ENCODE assay signal across 8 cellular contexts in the genomic region with DNA sequence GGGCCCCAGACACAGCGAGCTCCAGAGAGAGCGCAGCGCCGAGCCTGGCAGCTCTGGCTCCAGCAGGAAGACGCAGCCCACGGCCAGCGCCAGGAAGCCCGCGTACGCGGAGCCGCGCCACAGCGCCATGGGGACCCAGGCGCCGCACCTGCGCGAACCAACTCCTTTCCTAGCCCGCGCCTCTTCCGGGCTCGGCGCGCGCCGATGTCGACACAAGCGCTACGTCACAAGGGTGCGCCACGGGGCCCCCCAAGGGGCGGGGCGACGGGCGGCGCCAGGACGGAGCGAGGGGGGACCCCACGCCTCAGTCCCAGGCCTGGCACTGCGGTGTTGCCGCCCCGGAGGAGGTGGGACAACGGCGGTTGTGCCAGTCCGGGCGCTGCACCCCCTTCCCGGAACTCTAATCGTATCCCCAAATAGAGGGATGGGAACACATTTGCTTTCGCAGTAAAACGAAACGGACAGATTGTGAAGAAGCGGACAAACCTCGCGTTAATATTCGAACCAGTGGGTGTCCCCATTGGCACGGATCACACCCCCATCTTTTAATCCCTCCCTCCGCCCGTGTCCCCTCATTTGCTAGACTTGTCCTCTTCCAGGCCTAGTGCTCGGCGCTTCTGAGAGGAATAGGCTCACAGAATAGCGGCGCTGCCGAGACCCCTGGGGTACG. TPM values are rescaled to one million over a fixed set of nuclear protein-coding genes. Genes with fewer than 3 reads are reported as not detected.
A peak's percentile ranks its signal among the peaks of the same experiment; 100 is the strongest.
DNase-seq lines count a peak whose midpoint lies in the region; ATAC-seq, FAIRE-seq and TF ChIP-seq lines count a peak whose summit lies in the region.

A gene (minus strand): TSS at position 196 of the 670 bp plus-strand sequence. CDS start 67 bp downstream, at position 129.

- H3K36me3 ChIP-seq in Loucy (ENCODE audit: insufficient read depth, low read length) (no peaks in the 10 kb centered on the region), RWPE2 (ENCODE audit: low read depth) (peaks cover 23% of the 10 kb centered on the region)

- peak within 1 kb of the TSS; percentile 19 for H3K27ac ChIP-seq in RWPE2 (ENCODE audit: poor library complexity, severe bottlenecking)

- peaks cover 46% of the 10 kb centered on the region for H3K79me2 ChIP-seq in Loucy (ENCODE audit: insufficient read depth, low read length)

- peak; percentile 87 for ATAC-seq in RWPE2 (ENCODE audit: low read depth)
- ATAC-seq in natural killer cell: peak; percentile 79 to 94 (median 82)

- no peaks in the 10 kb centered on the region for H3F3A ChIP-seq in Loucy (ENCODE audit: low read depth)

- H3K4me1 Mint-ChIP-seq in activated T-helper 2 cell treated with anti-CD3 and anti-CD28 coated beads, Interferon-gamma antibody, Interleukin-2, Interleukin-4, amounts not matched to agents 10 μg/mL and 5 μg/mL and 100 μg/mL, durations not matched to agents 14 hours and 24 hours and 36 hours (ENCODE audit: low read depth): peaks cover 66% of the 10 kb centered on the region
- H3K4me1 Mint-ChIP-seq in natural killer cell: peaks cover 59 to 75% of the 10 kb centered on the region in 2 donors

- H3K4me1 ChIP-seq in Loucy (ENCODE audit: insufficient read depth, low read length, poor library complexity, severe bottlenecking) (peaks cover 36% of the 10 kb centered on the region), RWPE2 (ENCODE audit: insufficient read depth, poor library complexity, severe bottlenecking) (no peaks in the 10 kb centered on the region)

- no peak for TF ChIP-seq CTCF in Loucy (conservative IDR thresholded peaks at IDR 0.05; ENCODE audit: low read length)
- no peak for TF ChIP-seq CTCF in RWPE2 (IDR thresholded peaks at IDR 0.05; ENCODE audit: poor library complexity, severe bottlenecking)
- TF ChIP-seq CTCF in fibroblast of mammary gland (conservative IDR thresholded peaks at IDR 0.05; ENCODE audit: control insufficient read depth, insufficient read depth, low read depth, low read length): no peak
- TF ChIP-seq CTCF in natural killer cell (IDR thresholded peaks at IDR 0.05): no peak

- peaks cover 28% of the 10 kb centered on the region for H3K36me3 Mint-ChIP-seq in activated T-helper 2 cell treated with anti-CD3 and anti-CD28 coated beads, Interferon-gamma antibody, Interleukin-2, Interleukin-4, amounts not matched to agents 10 μg/mL and 5 μg/mL and 100 μg/mL, durations not matched to agents 14 hours and 24 hours and 36 hours (ENCODE audit: low read depth)
- H3K36me3 Mint-ChIP-seq in natural killer cell: no peaks in the 10 kb centered on the region

- FAIRE-seq in H54 (lab: Jason Lieb, UNC): no peak

- TF ChIP-seq POLR2A in H54 (IDR thresholded peaks at IDR 0.05; ENCODE audit: low read depth, low read length): peak; percentile 95

- peak within 1 kb of the TSS; percentile 98 for H3K27ac Mint-ChIP-seq in activated T-helper 2 cell treated with anti-CD3 and anti-CD28 coated beads, Interferon-gamma antibody, Interleukin-2, Interleukin-4, amounts not matched to agents 10 μg/mL and 5 μg/mL and 100 μg/mL, durations not matched to agents 14 hours and 24 hours and 36 hours
- H3K27ac Mint-ChIP-seq in natural killer cell: peak within 1 kb of the TSS; percentile 85 to 93

- H3K27me3 ChIP-seq in Loucy (ENCODE audit: insufficient read depth, low read length, poor library complexity, severe bottlenecking): no peaks in the 10 kb centered on the region
- no peaks in the 10 kb centered on the region for H3K27me3 ChIP-seq in RWPE2 (ENCODE audit: insufficient read depth, poor library complexity, severe bottlenecking)

- peak within 1 kb of the TSS; percentile 93 for H3K4me3 Mint-ChIP-seq in activated T-helper 2 cell treated with anti-CD3 and anti-CD28 coated beads, Interferon-gamma antibody, Interleukin-2, Interleukin-4, amounts not matched to agents 10 μg/mL and 5 μg/mL and 100 μg/mL, durations not matched to agents 14 hours and 24 hours and 36 hours (ENCODE audit: low read depth)
- peak within 1 kb of the TSS; percentile 92 for H3K4me3 Mint-ChIP-seq in natural killer cell

- H3K9me3 Mint-ChIP-seq in activated T-helper 2 cell treated with anti-CD3 and anti-CD28 coated beads, Interferon-gamma antibody, Interleukin-2, Interleukin-4, amounts not matched to agents 10 μg/mL and 5 μg/mL and 100 μg/mL, durations not matched to agents 14 hours and 24 hours and 36 hours: no peaks in the 10 kb centered on the region
- H3K9me3 Mint-ChIP-seq in natural killer cell: peaks cover 0 to 2% of the 10 kb centered on the region in 2 donors

- H3K4me2 ChIP-seq in Loucy (ENCODE audit: low read depth, low read length, poor library complexity, severe bottlenecking): peak within 1 kb of the TSS; percentile 77

- H3K9ac ChIP-seq in Loucy (ENCODE audit: low read depth, low read length, poor library complexity, severe bottlenecking): peak within 1 kb of the TSS; percentile 84

- intact Hi-C loops in activated T-helper 2 cell treated with anti-CD3 and anti-CD28 coated beads, Interferon-gamma antibody, Interleukin-2, Interleukin-4, amounts not matched to agents 10 μg/mL and 5 μg/mL and 100 μg/mL, durations not matched to agents 14 hours and 24 hours and 36 hours (cut with micrococcal nuclease): loop anchor here (1.0 to 10.0 kb wide), 10 partner anchors 13 to 559 kb away; a partner anchor contains a TSS
- intact Hi-C loops in natural killer cell (cut with micrococcal nuclease): loop anchor here (2.0 to 10.0 kb wide), 8 partner anchors 25 to 666 kb away; a partner anchor contains a TSS

- H3K9me3 ChIP-seq in Loucy (ENCODE audit: insufficient read depth, low read depth, low read length): no peaks in the 10 kb centered on the region
- H3K9me3 ChIP-seq in RWPE2 (ENCODE audit: severe bottlenecking): no peaks in the 10 kb centered on the region

- H3K9me2 ChIP-seq in Loucy (replicated peaks; ENCODE audit: low read depth, low read length): no peaks in the 10 kb centered on the region

- H3K27me3 Mint-ChIP-seq in activated T-helper 2 cell treated with anti-CD3 and anti-CD28 coated beads, Interferon-gamma antibody, Interleukin-2, Interleukin-4, amounts not matched to agents 10 μg/mL and 5 μg/mL and 100 μg/mL, durations not matched to agents 14 hours and 24 hours and 36 hours (ENCODE audit: low read depth): no peaks in the 10 kb centered on the region
- no peaks in the 10 kb centered on the region for H3K27me3 Mint-ChIP-seq in natural killer cell (ENCODE audit: low read depth in 2 of 2)

- H4K20me1 ChIP-seq in Loucy (ENCODE audit: insufficient read depth, low read length, poor library complexity, severe bottlenecking): peaks cover 25% of the 10 kb centered on the region

- peak within 1 kb of the TSS; percentile 91 for H2AFZ ChIP-seq in Loucy (ENCODE audit: low read length)

- peak within 1 kb of the TSS; percentile 88 for H3K4me3 ChIP-seq in Loucy (ENCODE audit: low read length, poor library complexity, severe bottlenecking)
- H3K4me3 ChIP-seq in RWPE2 (ENCODE audit: severe bottlenecking): peak within 1 kb of the TSS; percentile 97
- peak within 1 kb of the TSS; percentile 74 for H3K4me3 ChIP-seq in fibroblast of mammary gland (ENCODE audit: control insufficient read depth, low read depth, low read length)

- DNase-seq in ELF-1 (ENCODE audit: low read depth, low spot score) (peak; percentile 91), H54 (ENCODE audit: insufficient read length, low spot score) (peak; percentile 68), RWPE2 (ENCODE audit: low spot score) (peak; percentile 89), fibroblast of mammary gland (ENCODE audit: low read depth) (peak; percentile 85), natural killer cell (peak; percentile 99)
- peak; percentile 93 for DNase-seq in activated T-helper 2 cell treated with anti-CD3 and anti-CD28 coated beads, Interferon-gamma antibody, Interleukin-2, Interleukin-4, amounts not matched to agents 10 μg/mL and 5 μg/mL and 100 μg/mL, durations not matched to agents 14 hours and 24 hours and 36 hours (ENCODE audit: low spot score)
- DNase-seq in stimulated activated naive CD4-positive, alpha-beta T cell (lab: John Stamatoyannopoulos, UW): peak; percentile 90 to 97 (median 95)

RNA-seq across cellular contexts. Expression of the gene that starts here (rescaled TPM):
- total RNA-seq in activated T-helper 2 cell treated with anti-CD3 and anti-CD28 coated beads, Interferon-gamma antibody, Interleukin-2, Interleukin-4, amounts not matched to agents 10 μg/mL and 5 μg/mL and 100 μg/mL, durations not matched to agents 14 hours and 24 hours and 36 hours: 84.1 and 95.0 TPM in 2 replicates
- 100 to 1,000 TPM in 2 of 3 donors, 10 to 100 TPM in 1; 99.8 to 113 (median 101) TPM for total RNA-seq in natural killer cell

Comparison
In these comparisons a context has a peak if more than half of its experiments do, and no peak if none do; other contexts are left out.
1. Peak in every context shown above with its lines: DNase-seq, ATAC-seq, H3K4me3 ChIP-seq and H3K27ac ChIP-seq.